ENCODE assay signal across 13 cellular contexts in the genomic region with DNA sequence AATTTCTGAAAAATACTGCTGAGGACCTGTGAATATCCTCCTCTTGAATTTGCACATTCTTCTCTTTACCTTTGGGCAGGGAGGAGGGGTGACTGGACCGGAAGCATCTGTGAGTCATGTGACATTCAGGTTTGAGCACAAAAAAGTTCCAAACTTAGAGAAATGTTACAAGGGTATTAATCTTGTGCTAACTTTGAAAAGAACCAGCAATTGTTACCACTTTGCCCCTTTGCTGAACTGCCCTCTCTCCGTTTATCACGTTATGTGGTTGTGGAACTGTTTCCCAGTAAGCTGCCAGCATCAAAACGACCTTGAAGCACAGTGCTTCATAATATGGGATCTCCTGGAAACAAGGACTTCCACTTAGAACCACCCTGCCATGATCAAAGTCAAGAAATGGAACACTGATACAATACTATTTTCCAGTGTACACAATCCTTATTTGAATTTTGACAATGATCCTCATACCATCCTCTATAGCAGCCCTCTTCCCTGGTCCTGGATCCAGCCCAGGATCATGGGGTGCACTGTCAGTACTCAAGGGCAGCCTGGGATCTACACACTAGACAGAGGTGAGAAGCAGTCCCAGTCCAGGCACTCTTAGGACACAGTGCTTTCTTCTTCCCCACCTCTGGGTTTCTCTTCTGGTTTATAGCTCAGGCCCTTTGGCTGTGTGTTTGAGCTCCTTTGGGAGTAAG. TPM values are rescaled to one million over a fixed set of nuclear protein-coding genes. Genes with fewer than 3 reads are reported as not detected.
A peak's percentile ranks its signal among the peaks of the same experiment; 100 is the strongest.
DNase-seq lines count a peak whose midpoint lies in the region; ATAC-seq, FAIRE-seq and TF ChIP-seq lines count a peak whose summit lies in the region.
"Had no signal": no experiment of that assay in that cellular context is flagged by ENCODE, and none has a peak within 500 bp of the region (broad histone marks: within the 10 kb centered on the region; RNA-seq: fewer than 3 reads in every experiment).

No MANE protein-coding gene starts in this region.

- in situ Hi-C loops in GM13977 (cut with MboI; ENCODE audit: low pct_unique_long_range_greater_than_20kb, low sequenced_read_pairs, unreplicated experiment), result no loop called here

- FAIRE-seq in keratinocyte (lab: Jason Lieb, UNC), result no peak

- H3K27ac Mint-ChIP-seq in Caco-2 (ENCODE audit: unreplicated experiment), result peak overlapping the region; percentile 24
- peak overlapping the region; percentile 64 for H3K27ac Mint-ChIP-seq in activated T-helper 17 cell treated with anti-CD3 and anti-CD28 coated beads, Interleukin-2, amount 50 U/mL, for 72 hours

- no peak for TF ChIP-seq CTCF in Caco-2 (IDR thresholded peaks at IDR 0.05; ENCODE audit: insufficient read depth in 1 of 2, low read depth in 1 of 2, low read length in 1 of 2, severe bottlenecking in 1 of 2, unreplicated experiment in 1 of 2)
- no peak for TF ChIP-seq CTCF in Loucy (conservative IDR thresholded peaks at IDR 0.05; ENCODE audit: low read length)
- no peak for TF ChIP-seq CTCF in keratinocyte (optimal IDR thresholded peaks at IDR 0.05 in 1 of 3, IDR thresholded peaks at IDR 0.05 in 1 of 3, conservative IDR thresholded peaks at IDR 0.05 in 1 of 3; ENCODE audit: extremely low read depth in 1 of 3, insufficient read depth in 2 of 3, low read length in 3 of 3)
- TF ChIP-seq CTCF in GM13977 (IDR thresholded peaks at IDR 0.05; ENCODE audit: extremely low read depth, insufficient read depth, missing control alignments), result no peak
- TF ChIP-seq CTCF in dorsolateral prefrontal cortex (IDR thresholded peaks at IDR 0.05 in 54 of 56, conservative IDR thresholded peaks at IDR 0.05 in 2 of 56; ENCODE audit: low read depth in 1 of 56, partially characterized antibody in 56 of 56), result no peak

- H3K4me1 ChIP-seq in Caco-2 (peaks cover 17% of the 10 kb centered on the region), Loucy (ENCODE audit: insufficient read depth, low read length, poor library complexity, severe bottlenecking) (peaks cover 7% of the 10 kb centered on the region), keratinocyte (ENCODE audit: control insufficient read depth, extremely low read depth, insufficient read depth, low read length) (peaks cover 26% of the 10 kb centered on the region)

- H3K27ac ChIP-seq in keratinocyte (ENCODE audit: control insufficient read depth, insufficient read depth, low read length) (no peak overlapping the region), dorsolateral prefrontal cortex (no peak overlapping the region)
- H3K27ac ChIP-seq: KMS-11 had no signal

- H3K36me3 ChIP-seq in Caco-2 (ENCODE audit: control insufficient read depth, insufficient read depth, low read length), result no peaks in the 10 kb centered on the region
- no peaks in the 10 kb centered on the region for H3K36me3 ChIP-seq in Loucy (ENCODE audit: insufficient read depth, low read length)
- H3K36me3 ChIP-seq in keratinocyte (ENCODE audit: control insufficient read depth in 2 of 2, extremely low read depth in 1 of 2, insufficient read depth in 2 of 2, low read length in 2 of 2), result no peaks in the 10 kb centered on the region

- DNase-seq in Caco-2 (no peak), keratinocyte (ENCODE audit: low read depth, low spot score) (no peak), activated gamma-delta T cell (lab: John Stamatoyannopoulos, UW) (no peak), GM13977 (ENCODE audit: low spot score) (no peak), dorsolateral prefrontal cortex (no peak)
- DNase-seq: DMS 273 treated with DMSO at 0.1 percent for 48 hours; effector CD4-positive, alpha-beta T cell; NCI-H345 had no signal

- H3K79me2 ChIP-seq in Loucy (ENCODE audit: insufficient read depth, low read length) (no peaks in the 10 kb centered on the region), keratinocyte (ENCODE audit: control insufficient read depth, insufficient read depth, low read length) (no peaks in the 10 kb centered on the region)

- no peak overlapping the region for H3K9ac ChIP-seq in Loucy (ENCODE audit: low read depth, low read length, poor library complexity, severe bottlenecking)
- no peak overlapping the region for H3K9ac ChIP-seq in keratinocyte (ENCODE audit: control insufficient read depth, extremely low read depth, insufficient read depth, low read length)
- H3K9ac ChIP-seq: KMS-11 had no signal

- H3K27me3 Mint-ChIP-seq in Caco-2 (ENCODE audit: insufficient read depth, unreplicated experiment), result no peaks in the 10 kb centered on the region
- H3K27me3 Mint-ChIP-seq in activated T-helper 17 cell treated with anti-CD3 and anti-CD28 coated beads, Interleukin-2, amount 50 U/mL, for 72 hours, result no peaks in the 10 kb centered on the region

- no peak overlapping the region for H3K4me3 Mint-ChIP-seq in Caco-2 (ENCODE audit: unreplicated experiment)
- peak overlapping the region; percentile 48 for H3K4me3 Mint-ChIP-seq in activated T-helper 17 cell treated with anti-CD3 and anti-CD28 coated beads, Interleukin-2, amount 50 U/mL, for 72 hours

- no TSS peak for BruUV-seq in Caco-2 (replicated peaks; lab: Mats Ljungman, UMichigan)

- POLR2A ChIA-PET in Caco-2 (lab: Charles Lee), result interaction anchor here (1.0 to 4.0 kb wide), 2 partner anchors 15 to 31 kb away, joined by 3 to 19 read pairs; partner anchors contain the start of gene ATP5F1E

- peak; percentile 61 for ATAC-seq in activated T-helper 17 cell treated with anti-CD3 and anti-CD28 coated beads, Interleukin-2, amount 50 U/mL, for 72 hours (replicated peaks)
- ATAC-seq in HG02885 (IDR thresholded peaks at IDR 0.05; ENCODE audit: poor library complexity, unreplicated experiment), result no peak
- ATAC-seq: sciatic nerve had no signal

- H3K9me3 ChIP-seq in Caco-2, result no peaks in the 10 kb centered on the region
- no peaks in the 10 kb centered on the region for H3K9me3 ChIP-seq in Loucy (ENCODE audit: insufficient read depth, low read depth, low read length)
- no peaks in the 10 kb centered on the region for H3K9me3 ChIP-seq in keratinocyte (ENCODE audit: control insufficient read depth, low read depth, low read length)

- H3K27me3 ChIP-seq in Caco-2 (replicated peaks; ENCODE audit: control insufficient read depth, insufficient read depth, low read length), result no peaks in the 10 kb centered on the region
- H3K27me3 ChIP-seq in Loucy (ENCODE audit: insufficient read depth, low read length, poor library complexity, severe bottlenecking), result no peaks in the 10 kb centered on the region
- no peaks in the 10 kb centered on the region for H3K27me3 ChIP-seq in keratinocyte (ENCODE audit: control insufficient read depth, extremely low read depth, insufficient read depth, low read length)
- no peaks in the 10 kb centered on the region for H3K27me3 ChIP-seq in dorsolateral prefrontal cortex

- dilution Hi-C loops in keratinocyte (cut with MboI; ENCODE audit: extremely low pct_ligation_motif_present, low sequenced_read_pairs), result no loop called here

- no peaks in the 10 kb centered on the region for H3K9me1 ChIP-seq in keratinocyte (ENCODE audit: control insufficient read depth, extremely low read depth, insufficient read depth, low read length)

- no peaks in the 10 kb centered on the region for H3K9me2 ChIP-seq in Loucy (replicated peaks; ENCODE audit: low read depth, low read length)

- intact Hi-C loops in Caco-2 (cut with micrococcal nuclease; ENCODE audit: unreplicated experiment) (loop anchor here (1.0 kb wide), 2 partner anchors 15 to 25 kb away; partner anchors contain the start of genes ATP5F1E and PRELID3B), dorsolateral prefrontal cortex (cut with DNase I) (no loop called here)

- H3F3A ChIP-seq in Loucy (ENCODE audit: low read depth), result no peaks in the 10 kb centered on the region

- no peak overlapping the region for H3K4me3 ChIP-seq in Caco-2 (ENCODE audit: low read depth, low read length)
- H3K4me3 ChIP-seq in Loucy (ENCODE audit: low read length, poor library complexity, severe bottlenecking), result no peak overlapping the region
- H3K4me3 ChIP-seq in keratinocyte (ENCODE audit: control insufficient read depth in 2 of 3, extremely low read depth in 1 of 3, insufficient read depth in 2 of 3, low read depth in 1 of 3, low read length in 3 of 3), result no peak overlapping the region
- H3K4me3 ChIP-seq in dorsolateral prefrontal cortex, result no peak overlapping the region

- H3K4me1 Mint-ChIP-seq in Caco-2 (ENCODE audit: low read depth, unreplicated experiment), result peaks cover 28% of the 10 kb centered on the region
- peaks cover 39% of the 10 kb centered on the region for H3K4me1 Mint-ChIP-seq in activated T-helper 17 cell treated with anti-CD3 and anti-CD28 coated beads, Interleukin-2, amount 50 U/mL, for 72 hours

- CTCF ChIA-PET in Caco-2 (lab: Charles Lee), result interaction anchor here (1.0 to 1.5 kb wide), 3 partner anchors 16 to 205 kb away, joined by 4 to 6 read pairs (median 4); partner anchors contain the start of gene ATP5F1E

- peaks cover 11% of the 10 kb centered on the region for H3K36me3 Mint-ChIP-seq in Caco-2 (ENCODE audit: insufficient read depth, unreplicated experiment)
- peaks cover 3% of the 10 kb centered on the region for H3K36me3 Mint-ChIP-seq in activated T-helper 17 cell treated with anti-CD3 and anti-CD28 coated beads, Interleukin-2, amount 50 U/mL, for 72 hours (ENCODE audit: low read depth)

- H3K4me2 ChIP-seq in Loucy (ENCODE audit: low read depth, low read length, poor library complexity, severe bottlenecking), result peak overlapping the region; percentile 28
- H3K4me2 ChIP-seq in keratinocyte (ENCODE audit: control insufficient read depth, extremely low read depth, insufficient read depth, low read depth, low read length), result peak overlapping the region; percentile 7
- H3K4me2 ChIP-seq: KMS-11 had no signal

- no peaks in the 10 kb centered on the region for H4K20me1 ChIP-seq in Loucy (ENCODE audit: insufficient read depth, low read length, poor library complexity, severe bottlenecking)
- no peaks in the 10 kb centered on the region for H4K20me1 ChIP-seq in keratinocyte (ENCODE audit: control insufficient read depth, extremely low read depth, insufficient read depth, low read length)

- no peaks in the 10 kb centered on the region for H3K9me3 Mint-ChIP-seq in Caco-2 (ENCODE audit: unreplicated experiment)
- no peaks in the 10 kb centered on the region for H3K9me3 Mint-ChIP-seq in activated T-helper 17 cell treated with anti-CD3 and anti-CD28 coated beads, Interleukin-2, amount 50 U/mL, for 72 hours

- H2AFZ ChIP-seq in Loucy (ENCODE audit: low read length), result no peak overlapping the region
- H2AFZ ChIP-seq in keratinocyte (ENCODE audit: control insufficient read depth, low read length), result no peak overlapping the region

RNA-seq across cellular contexts. Expression of gene TUBB1, which starts 2.3 kb away (rescaled TPM):
- total RNA-seq in Caco-2 (2022) (0.16 and 0.18 TPM in 2 replicates), dorsolateral prefrontal cortex (under 1 TPM in 56 of 120 experiments, not detected in 64; 0.07 to 0.78 (median 0.24) TPM)
- total RNA-seq in activated T-helper 17 cell treated with anti-CD3 and anti-CD28 coated beads, Interleukin-2, amount 50 U/mL, for 72 hours, result under 1 TPM; 0.08 to 0.13 TPM
- polyA plus RNA-seq in keratinocyte, result 0.03 TPM in 1 of 3 replicates, not detected in the others
- not detected for polyA plus RNA-seq in keratinocyte (2011; ENCODE audit: low read depth)
- not detected in 2 replicates for polyA plus RNA-seq in keratinocyte (2011; cell fraction: cytosol; rRNA removed)
- polyA plus RNA-seq in keratinocyte (2011; cell fraction: nucleus; rRNA removed), result 0.04 TPM in 1 of 2 replicates, not detected in the other
- polyA plus RNA-seq in keratinocyte (2012; ENCODE audit: low replicate concordance), result 0.02 and 0.08 TPM in 2 replicates
- not detected in 3 replicates for polyA minus RNA-seq in keratinocyte
- not detected for polyA minus RNA-seq in keratinocyte (2011; cell fraction: cytosol; rRNA and poly(A)+ RNA removed)
- polyA minus RNA-seq in keratinocyte (2011; cell fraction: nucleus; rRNA and poly(A)+ RNA removed), result not detected in 2 replicates

RNA-seq across cellular contexts. Expression of gene CTSZ, which starts 9.9 kb away (rescaled TPM):
- total RNA-seq in Caco-2 (2022), result 202 and 228 TPM in 2 replicates
- 10 to 100 TPM; 29.7 to 52.2 TPM for total RNA-seq in activated T-helper 17 cell treated with anti-CD3 and anti-CD28 coated beads, Interleukin-2, amount 50 U/mL, for 72 hours
- polyA plus RNA-seq in keratinocyte, result 102 to 171 TPM (median 138 TPM) in 3 replicates
- polyA plus RNA-seq in keratinocyte (2011; ENCODE audit: low read depth), result 63.5 TPM
- polyA plus RNA-seq in keratinocyte (2011; cell fraction: cytosol; rRNA removed), result 76.8 and 119 TPM in 2 replicates
- 133 and 140 TPM in 2 replicates for polyA plus RNA-seq in keratinocyte (2011; cell fraction: nucleus; rRNA removed)
- 25.5 and 178 TPM in 2 replicates for polyA plus RNA-seq in keratinocyte (2012; ENCODE audit: low replicate concordance)
- 74.1 to 149 TPM (median 79.1 TPM) in 3 replicates for polyA minus RNA-seq in keratinocyte
- polyA minus RNA-seq in keratinocyte (2011; cell fraction: cytosol; rRNA and poly(A)+ RNA removed), result 105 TPM
- 54.2 and 59.5 TPM in 2 replicates for polyA minus RNA-seq in keratinocyte (2011; cell fraction: nucleus; rRNA and poly(A)+ RNA removed)
- 10 to 100 TPM; 33.6 to 99.6 (median 49.4) TPM for total RNA-seq in dorsolateral prefrontal cortex

RNA-seq across cellular contexts. Expression of gene ATP5F1E, which starts 15.2 kb away (rescaled TPM):
- total RNA-seq in Caco-2 (2022) (181 and 186 TPM in 2 replicates), dorsolateral prefrontal cortex (10 to 100 TPM; 31.5 to 78.6 (median 49.1) TPM)
- 10 to 100 TPM; 45.5 to 78.0 TPM for total RNA-seq in activated T-helper 17 cell treated with anti-CD3 and anti-CD28 coated beads, Interleukin-2, amount 50 U/mL, for 72 hours
- 48.3 to 100 TPM (median 99.7 TPM) in 3 replicates for polyA plus RNA-seq in keratinocyte
- polyA plus RNA-seq in keratinocyte (2011; ENCODE audit: low read depth), result 103 TPM
- 59.0 and 59.8 TPM in 2 replicates for polyA plus RNA-seq in keratinocyte (2011; cell fraction: cytosol; rRNA removed)
- 9.8 and 16.4 TPM in 2 replicates for polyA plus RNA-seq in keratinocyte (2011; cell fraction: nucleus; rRNA removed)
- 71.0 and 118 TPM in 2 replicates for polyA plus RNA-seq in keratinocyte (2012; ENCODE audit: low replicate concordance)
- polyA minus RNA-seq in keratinocyte, result 5.2 to 8.3 TPM (median 6.4 TPM) in 3 replicates
- 37.8 TPM for polyA minus RNA-seq in keratinocyte (2011; cell fraction: cytosol; rRNA and poly(A)+ RNA removed)
- 3.3 and 3.9 TPM in 2 replicates for polyA minus RNA-seq in keratinocyte (2011; cell fraction: nucleus; rRNA and poly(A)+ RNA removed)

RNA-seq across cellular contexts. Expression of gene PRELID3B, which starts 25.6 kb away (rescaled TPM):
- 170 and 171 TPM in 2 replicates for total RNA-seq in Caco-2 (2022)
- 100 to 1,000 TPM in 1 of 2 donors, 10 to 100 TPM in 1; 77.1 to 107 TPM for total RNA-seq in activated T-helper 17 cell treated with anti-CD3 and anti-CD28 coated beads, Interleukin-2, amount 50 U/mL, for 72 hours
- polyA plus RNA-seq in keratinocyte, result 70.7 to 86.9 TPM (median 75.3 TPM) in 3 replicates
- polyA plus RNA-seq in keratinocyte (2011; ENCODE audit: low read depth), result 211 TPM
- polyA plus RNA-seq in keratinocyte (2011; cell fraction: cytosol; rRNA removed), result 66.1 and 129 TPM in 2 replicates
- 26.8 and 42.0 TPM in 2 replicates for polyA plus RNA-seq in keratinocyte (2011; cell fraction: nucleus; rRNA removed)
- polyA plus RNA-seq in keratinocyte (2012; ENCODE audit: low replicate concordance), result 79.1 and 112 TPM in 2 replicates
- polyA minus RNA-seq in keratinocyte, result 90.1 to 126 TPM (median 96.3 TPM) in 3 replicates
- 106 TPM for polyA minus RNA-seq in keratinocyte (2011; cell fraction: cytosol; rRNA and poly(A)+ RNA removed)
- 26.6 and 32.0 TPM in 2 replicates for polyA minus RNA-seq in keratinocyte (2011; cell fraction: nucleus; rRNA and poly(A)+ RNA removed)
- 10 to 100 TPM; 15.9 to 41.2 (median 26.9) TPM for total RNA-seq in dorsolateral prefrontal cortex

RNA-seq across cellular contexts. Expression of gene NELFCD, which starts 35.9 kb away (rescaled TPM):
- total RNA-seq in Caco-2 (2022), result 230 TPM in 2 replicates
- 100 to 1,000 TPM in 1 of 2 donors, 10 to 100 TPM in 1; 92.7 to 124 TPM for total RNA-seq in activated T-helper 17 cell treated with anti-CD3 and anti-CD28 coated beads, Interleukin-2, amount 50 U/mL, for 72 hours
- 59.7 to 105 TPM (median 68.5 TPM) in 3 replicates for polyA plus RNA-seq in keratinocyte
- 93.9 TPM for polyA plus RNA-seq in keratinocyte (2011; ENCODE audit: low read depth)
- polyA plus RNA-seq in keratinocyte (2011; cell fraction: cytosol; rRNA removed), result 83.6 and 87.1 TPM in 2 replicates
- 98.2 and 131 TPM in 2 replicates for polyA plus RNA-seq in keratinocyte (2011; cell fraction: nucleus; rRNA removed)
- 48.8 and 62.0 TPM in 2 replicates for polyA plus RNA-seq in keratinocyte (2012; ENCODE audit: low replicate concordance)
- 53.2 to 86.3 TPM (median 75.3 TPM) in 3 replicates for polyA minus RNA-seq in keratinocyte
- polyA minus RNA-seq in keratinocyte (2011; cell fraction: cytosol; rRNA and poly(A)+ RNA removed), result 29.9 TPM
- polyA minus RNA-seq in keratinocyte (2011; cell fraction: nucleus; rRNA and poly(A)+ RNA removed), result 20.0 and 32.0 TPM in 2 replicates
- 10 to 100 TPM; 46.8 to 90.1 (median 64.8) TPM for total RNA-seq in dorsolateral prefrontal cortex
